In genomic region chr12:42482820-42483533, GRCh38 we compare ENCODE assay signal across 8 cellular contexts.
DNase-seq lines count a peak whose midpoint lies in the region; ATAC-seq and TF ChIP-seq lines count a peak whose summit lies in the region.

No MANE protein-coding gene starts in this region.

- no peaks in the 10 kb centered on the region for H3K36me3 Mint-ChIP-seq in activated naive CD8-positive, alpha-beta T cell

- peak overlapping the region; percentile 74 for H3K4me3 Mint-ChIP-seq in activated naive CD8-positive, alpha-beta T cell

- DNase-seq in DMS 273 treated with DMSO at 0.1 percent for 48 hours (lab: John Stamatoyannopoulos, UW) (peak; percentile 4), RWPE2 (ENCODE audit: low spot score) (peak; percentile 61), Right ventricle myocardium inferior (ENCODE audit: missing footprints) (peak; percentile 85), ovary (peak; percentile 78 to 91 (median 86)), NCI-H128 (lab: John Stamatoyannopoulos, UW; ENCODE audit: unreplicated experiment) (no peak)

- peak; percentile 18 for TF ChIP-seq POLR2A in ovary (IDR thresholded peaks at IDR 0.05)

- peaks cover 14% of the 10 kb centered on the region for H3K4me1 Mint-ChIP-seq in activated naive CD8-positive, alpha-beta T cell (ENCODE audit: low read depth)

- WGBS in ovary, 3 donors: 0% methylated on average over 72 to 80 of the region's 80 CpGs

- H3K27me3 ChIP-seq in RWPE2 (ENCODE audit: insufficient read depth, poor library complexity, severe bottlenecking): no peaks in the 10 kb centered on the region
- no peaks in the 10 kb centered on the region for H3K27me3 ChIP-seq in ovary

- peak overlapping the region; percentile 2 for H3K27ac ChIP-seq in RWPE2 (ENCODE audit: poor library complexity, severe bottlenecking)
- peak overlapping the region; percentile 94 to 97 for H3K27ac ChIP-seq in ovary

- H3K4me1 ChIP-seq in RWPE2 (ENCODE audit: insufficient read depth, poor library complexity, severe bottlenecking) (peaks cover 9% of the 10 kb centered on the region), ovary (ENCODE audit: insufficient read depth) (peaks cover 10% of the 10 kb centered on the region)

- no peak overlapping the region for H3K27ac Mint-ChIP-seq in activated naive CD8-positive, alpha-beta T cell

- peak; percentile 94 for TF ChIP-seq CTCF in RWPE2 (IDR thresholded peaks at IDR 0.05; ENCODE audit: poor library complexity, severe bottlenecking)
- peak; percentile 91 to 92 (median 92) for TF ChIP-seq CTCF in ovary (IDR thresholded peaks at IDR 0.05)

- H3K9me3 ChIP-seq in RWPE2 (ENCODE audit: severe bottlenecking) (no peaks in the 10 kb centered on the region), ovary (no peaks in the 10 kb centered on the region)

- TF ChIP-seq EP300 in ovary (IDR thresholded peaks at IDR 0.05): no peak

- H3K36me3 ChIP-seq in RWPE2 (ENCODE audit: low read depth) (no peaks in the 10 kb centered on the region), ovary (no peaks in the 10 kb centered on the region)

- no peaks in the 10 kb centered on the region for H3K9me3 Mint-ChIP-seq in activated naive CD8-positive, alpha-beta T cell (ENCODE audit: low read depth)

- intact Hi-C loops in Right ventricle myocardium inferior (cut with DNase I): loop anchor here (1.0 to 10.0 kb wide), 8 partner anchors 82 to 854 kb away; partner anchors contain the start of genes GXYLT1, PRICKLE1 and YAF2
- intact Hi-C loops in ovary (cut with DNase I): loop anchor here (5.0 to 10.0 kb wide), 6 partner anchors 84 to 802 kb away; partner anchors contain the start of gene PRICKLE1 (in 2 of the 4)

- H3K27me3 Mint-ChIP-seq in activated naive CD8-positive, alpha-beta T cell: peaks cover 60% of the 10 kb centered on the region

- peak overlapping the region; percentile 72 for H3K4me3 ChIP-seq in RWPE2 (ENCODE audit: severe bottlenecking)
- peak overlapping the region; percentile 83 for H3K4me3 ChIP-seq in ovary

- ATAC-seq in GM19467 (IDR thresholded peaks at IDR 0.05; ENCODE audit: unreplicated experiment): peak; percentile 66
- peak; percentile 78 for ATAC-seq in HG03521 (IDR thresholded peaks at IDR 0.05; ENCODE audit: unreplicated experiment)
- peak; percentile 88 for ATAC-seq in RWPE2 (ENCODE audit: low read depth)
- peak; percentile 91 for ATAC-seq in Right ventricle myocardium inferior
